Comparison of ENCODE assay signal across 11 cellular contexts in genomic region chr15:58441376-58442070, GRCh38. TPM values are rescaled to one million over a fixed set of nuclear protein-coding genes. Genes with fewer than 3 reads are reported as not detected.
DNase-seq lines count a peak whose midpoint lies in the region; ATAC-seq, FAIRE-seq and TF ChIP-seq lines count a peak whose summit lies in the region.
"Had no signal": no experiment of that assay in that cellular context is flagged by ENCODE, and none has a peak within 500 bp of the region (broad histone marks: within the 10 kb centered on the region; RNA-seq: fewer than 3 reads in every experiment).

No MANE protein-coding gene starts in this region.

- TF ChIP-seq CTCF in A549 (IDR thresholded peaks at IDR 0.05), result no peak
- TF ChIP-seq CTCF in cardiac fibroblast (IDR thresholded peaks at IDR 0.05; ENCODE audit: low read depth, low read length), result no peak
- TF ChIP-seq CTCF in WTC11 (IDR thresholded peaks at IDR 0.05), result no peak

- no peak overlapping the region for H3K4me3 Mint-ChIP-seq in WTC11
- no peak overlapping the region for H3K4me3 Mint-ChIP-seq in effector memory CD8-positive, alpha-beta T cell
- H3K4me3 Mint-ChIP-seq in T-cell, result no peak overlapping the region
- H3K4me3 Mint-ChIP-seq: naive thymus-derived CD4-positive, alpha-beta T cell had no signal

- ATAC-seq in A549 (peak in 1 of 2 experiments; percentile 15; a peak in 1 of 6 replicates), WTC11 (no peak), T-cell (replicated peaks in 1 of 4) (no peak)
- ATAC-seq in effector memory CD8-positive, alpha-beta T cell (replicated peaks), result no peak
- ATAC-seq: naive thymus-derived CD4-positive, alpha-beta T cell had no signal

- TF ChIP-seq POLR2A in A549 (IDR thresholded peaks at IDR 0.05; ENCODE audit: low read length), result no peak

- peaks cover 10% of the 10 kb centered on the region for H3K27me3 Mint-ChIP-seq in WTC11 (ENCODE audit: low read depth)
- H3K27me3 Mint-ChIP-seq in effector memory CD8-positive, alpha-beta T cell, result no peaks in the 10 kb centered on the region
- no peaks in the 10 kb centered on the region for H3K27me3 Mint-ChIP-seq in T-cell
- H3K27me3 Mint-ChIP-seq: naive thymus-derived CD4-positive, alpha-beta T cell had no signal

- WGBS in A549 (ENCODE audit: missing lambda C conversion rate), result 65% methylated on average over 9 of the region's 9 CpGs

- POLR2A ChIA-PET in A549 (lab: Yijun Ruan, JAX) (interaction anchor here (1.0 to 1.8 kb wide), 6 partner anchors 29 to 329 kb away, joined by 3 to 7 read pairs (median 5); partner anchors contain the start of genes ADAM10 and MINDY2), WTC11 (lab: Charles Lee) (no interaction called here), T-cell (lab: Charles Lee) (interaction anchor here in 1 of 2 donors (0.6 kb wide), 1 partner anchor 1146 kb away, joined by 3 read pairs; no protein-coding TSS in a partner anchor)

- CTCF ChIA-PET in A549 (lab: Yijun Ruan, JAX) (interaction anchor here (0.7 to 2.4 kb wide), 13 partner anchors 14 to 1091 kb away, joined by 3 to 10 read pairs (median 3); no protein-coding TSS in a partner anchor), WTC11 (lab: Charles Lee) (interaction anchor here (1.4 to 1.5 kb wide), 2 partner anchors 214 to 329 kb away, joined by 3 to 4 read pairs; no protein-coding TSS in a partner anchor), T-cell (lab: Charles Lee) (interaction anchor here in 1 of 2 donors (0.6 kb wide), 1 partner anchor 250 kb away, joined by 3 read pairs; no protein-coding TSS in a partner anchor)

- peak; percentile 77 for FAIRE-seq in A549 (lab: Jason Lieb, UNC)

- H3K4me3 ChIP-seq in A549 (no peak overlapping the region), cardiac fibroblast (replicated peaks in 1 of 2; ENCODE audit: low read depth in 2 of 2, low read length in 2 of 2) (no peak overlapping the region)
- H3K4me3 ChIP-seq: coronary artery had no signal

- H3K36me3 Mint-ChIP-seq in WTC11 (no peaks in the 10 kb centered on the region), T-cell (no peaks in the 10 kb centered on the region)
- H3K36me3 Mint-ChIP-seq in effector memory CD8-positive, alpha-beta T cell (ENCODE audit: insufficient read depth), result no peaks in the 10 kb centered on the region

- TF ChIP-seq EP300 in A549 (IDR thresholded peaks at IDR 0.05), result no peak

- H3K27ac ChIP-seq in A549, result peak overlapping the region; percentile 92 to 93

- DNase-seq in A549 (ENCODE audit: low read depth in 1 of 2, low spot score in 1 of 2) (peak in 1 of 2 experiments; percentile 48), HT-29 (ENCODE audit: low spot score) (peak; percentile 30), cardiac fibroblast (ENCODE audit: low read depth in 2 of 2) (peak; percentile 53 to 89), mesenteric fat pad (ENCODE audit: low spot score) (peak; percentile 30), WTC11 (ENCODE audit: low spot score) (no peak), HUDEP-2 (lab: John Stamatoyannopoulos, UW; ENCODE audit: unreplicated experiment in 76 of 76) (no peak), T-cell (no peak)
- no peak for DNase-seq in effector memory CD8-positive, alpha-beta T cell

- H3K4me1 Mint-ChIP-seq in WTC11, result peaks cover 53% of the 10 kb centered on the region
- H3K4me1 Mint-ChIP-seq in effector memory CD8-positive, alpha-beta T cell (ENCODE audit: low read depth in 2 of 2), result peaks cover 0 to 11% of the 10 kb centered on the region in 2 donors
- H3K4me1 Mint-ChIP-seq in T-cell, result peaks cover 0 to 20% (median 15%) of the 10 kb centered on the region in 3 donors

- H3K27ac Mint-ChIP-seq in WTC11 (no peak overlapping the region), T-cell (no peak overlapping the region)
- H3K27ac Mint-ChIP-seq in effector memory CD8-positive, alpha-beta T cell, result no peak overlapping the region

- H3K9me3 Mint-ChIP-seq in WTC11 (no peaks in the 10 kb centered on the region), T-cell (no peaks in the 10 kb centered on the region)
- no peaks in the 10 kb centered on the region for H3K9me3 Mint-ChIP-seq in effector memory CD8-positive, alpha-beta T cell
- H3K9me3 Mint-ChIP-seq: naive thymus-derived CD4-positive, alpha-beta T cell had no signal

- peak; percentile 5 to 14; a peak in 1 of 5 replicates for TF ChIP-seq RAD21 in A549 (conservative IDR thresholded peaks at IDR 0.05 in 1 of 2, IDR thresholded peaks at IDR 0.05 in 1 of 2)

- H3K9me3 ChIP-seq in A549, result no peaks in the 10 kb centered on the region

- H3K4me2 ChIP-seq in A549, result peak overlapping the region; percentile 89

- H3K4me1 ChIP-seq in A549, result peaks cover 70% of the 10 kb centered on the region

TF ChIP-seq in A549, 52 proteins besides CTCF, POLR2A, EP300 and RAD21:
- no peak for TF ChIP-seq BCL3 (IDR thresholded peaks at IDR 0.05)
- no peak for TF ChIP-seq ZSCAN20 (CRISPR knock-in tag; IDR thresholded peaks at IDR 0.05)
- TF ChIP-seq MAFK (IDR thresholded peaks at IDR 0.05; ENCODE audit: partially characterized antibody), result peak; percentile 18
- no peak for TF ChIP-seq JUNB (IDR thresholded peaks at IDR 0.05)
- TF ChIP-seq CBX8 (IDR thresholded peaks at IDR 0.05), result no peak
- TF ChIP-seq NFE2L2 (conservative IDR thresholded peaks at IDR 0.05; ENCODE audit: low read length), result 0 out of 2 replicates have a peak, but pooled peaks have one; percentile 18
- TF ChIP-seq BHLHE40 (IDR thresholded peaks at IDR 0.05; ENCODE audit: low read depth, low read length), result no peak
- no peak for TF ChIP-seq HEYL (CRISPR knock-in tag; IDR thresholded peaks at IDR 0.05)
TF ChIP-seq in A549: peak in this region for 2.

TF ChIP-seq in WTC11, 78 proteins besides CTCF, POLR2A, EP300 and RAD21 (continues in another document):
- TF ChIP-seq ZNF281 (CRISPR knock-in tag; IDR thresholded peaks at IDR 0.05), result no peak
- no peak for TF ChIP-seq MLX (CRISPR knock-in tag; IDR thresholded peaks at IDR 0.05)
- no peak for TF ChIP-seq ZSCAN18 (CRISPR knock-in tag; IDR thresholded peaks at IDR 0.05)
- TF ChIP-seq ELF4 (CRISPR knock-in tag; IDR thresholded peaks at IDR 0.05; ENCODE audit: low read depth), result no peak
- TF ChIP-seq ZNF317 (CRISPR knock-in tag; IDR thresholded peaks at IDR 0.05; ENCODE audit: borderline replicate concordance, low read depth), result no peak
- TF ChIP-seq NR1H2 (CRISPR knock-in tag; IDR thresholded peaks at IDR 0.05), result no peak
- no peak for TF ChIP-seq TCF7 (CRISPR knock-in tag; IDR thresholded peaks at IDR 0.05; ENCODE audit: low read depth)
- TF ChIP-seq FOXK1 (CRISPR knock-in tag; IDR thresholded peaks at IDR 0.05), result no peak

RNA-seq across cellular contexts. Expression of gene LIPC, which starts 9.7 kb away (rescaled TPM):
- polyA plus RNA-seq in A549 (2011; rRNA removed) (0.08 and 0.13 TPM in 2 replicates), A549 (2017; fragmentation: RNase III; extraction: RNeasy Plus Mini Kit Qiagen cat#74134 plus additional on column Dnase treatment) (0.30 to 0.34 TPM (median 0.32 TPM) in 3 replicates)
- 0.07 and 0.13 TPM in 2 replicates for polyA plus RNA-seq in A549 (2012; cell fraction: cytosol; rRNA removed)
- 0.19 and 0.22 TPM in 2 replicates for polyA plus RNA-seq in A549 (2012; cell fraction: nucleus; rRNA removed)
- 0.58 TPM in 1 of 2 replicates, not detected in the other for polyA minus RNA-seq in A549 (2011; rRNA and poly(A)+ RNA removed)
- total RNA-seq in HT-29 (2014; rRNA removed; shearing (Covaris generic)), result not detected in 2 replicates
- total RNA-seq in mesenteric fat pad (not detected), WTC11 (2021) (not detected in 3 replicates), T-cell (1 to 10 TPM in 4 of 5 donors, under 1 TPM in 1; 0.89 to 2.1 (median 1.5) TPM)
- total RNA-seq: NCI-H460 had no signal

Comparison
In these comparisons a context has a peak if more than half of its experiments do, and no peak if none do; other contexts are left out.
1. DNase-seq: peak in HT-29 (single experiment), cardiac fibroblast (2 of 2) and mesenteric fat pad (single experiment); none in WTC11 (single experiment), HUDEP-2 (0 of 76), effector memory CD8-positive, alpha-beta T cell (0 of 3) and T-cell (0 of 34).